8 cellular contexts compared by ENCODE assay signal in genomic region chr9:127973169-127974001, GRCh38. TPM values are rescaled to one million over a fixed set of nuclear protein-coding genes. Genes with fewer than 3 reads are reported as not detected.
DNase-seq lines count a peak whose midpoint lies in the region; ATAC-seq and TF ChIP-seq lines count a peak whose summit lies in the region.
"Had no signal": no experiment of that assay in that cellular context is flagged by ENCODE, and none has a peak within 500 bp of the region (broad histone marks: within the 10 kb centered on the region; RNA-seq: fewer than 3 reads in every experiment).

No MANE protein-coding gene starts in this region.

- no peak for TF ChIP-seq CTCF in activated CD8-positive, alpha-beta T cell treated with anti-CD3 and anti-CD28 coated beads for 36 hours (IDR thresholded peaks at IDR 0.05)
- peak in 3 of 9 donors; percentile 6 to 18 (median 12) for TF ChIP-seq CTCF in heart right ventricle (IDR thresholded peaks at IDR 0.05)
- no peak for TF ChIP-seq CTCF in smooth muscle cell (IDR thresholded peaks at IDR 0.05; ENCODE audit: borderline replicate concordance, insufficient read depth, poor library complexity, severe bottlenecking)
- no peak for TF ChIP-seq CTCF in lower lobe of right lung (IDR thresholded peaks at IDR 0.05)

- WGBS in heart right ventricle, 2 donors, result 36 to 54% methylated on average over 17 of the region's 17 CpGs
- WGBS in smooth muscle cell (ENCODE audit: low lambda C conversion rate), result 81% methylated on average over 17 of the region's 17 CpGs

- H3K9me3 ChIP-seq in KOPT-K1 (ENCODE audit: insufficient read depth, low read length, poor library complexity, severe bottlenecking), result no peaks in the 10 kb centered on the region
- H3K9me3 ChIP-seq in heart right ventricle, result no peaks in the 10 kb centered on the region
- H3K9me3 ChIP-seq in smooth muscle cell (replicated peaks; ENCODE audit: low read depth), result no peaks in the 10 kb centered on the region
- no peaks in the 10 kb centered on the region for H3K9me3 ChIP-seq in lower lobe of right lung

- peaks cover 87% of the 10 kb centered on the region for H3K4me1 Mint-ChIP-seq in activated CD8-positive, alpha-beta T cell treated with anti-CD3 and anti-CD28 coated beads for 36 hours (ENCODE audit: low read depth)

- H3K27ac Mint-ChIP-seq in activated CD8-positive, alpha-beta T cell treated with anti-CD3 and anti-CD28 coated beads for 36 hours, result peak overlapping the region; percentile 99

- H4K20me1 ChIP-seq in smooth muscle cell (ENCODE audit: low read depth), result peaks cover 82% of the 10 kb centered on the region

- H3K27me3 ChIP-seq in heart right ventricle (no peaks in the 10 kb centered on the region), smooth muscle cell (ENCODE audit: low read depth) (no peaks in the 10 kb centered on the region), lower lobe of right lung (ENCODE audit: low read depth) (no peaks in the 10 kb centered on the region)

- H3K9me3 Mint-ChIP-seq in activated CD8-positive, alpha-beta T cell treated with anti-CD3 and anti-CD28 coated beads for 36 hours, result no peaks in the 10 kb centered on the region

- H3K79me2 ChIP-seq in smooth muscle cell (ENCODE audit: low read depth), result peaks cover 86% of the 10 kb centered on the region

- H3K4me1 ChIP-seq in heart right ventricle (peaks cover 69 to 100% (median 96%) of the 10 kb centered on the region in 9 donors), smooth muscle cell (ENCODE audit: low read depth) (peaks cover 25% of the 10 kb centered on the region), lower lobe of right lung (peaks cover 99% of the 10 kb centered on the region)

- H3K27ac ChIP-seq in KOPT-K1 (ENCODE audit: low read depth, low read length, poor library complexity, severe bottlenecking) (peak overlapping the region; percentile 64), heart right ventricle (peak overlapping the region; percentile 25 to 93 (median 76)), smooth muscle cell (ENCODE audit: low read depth) (no peak overlapping the region), lower lobe of right lung (no peak overlapping the region)

- peaks cover 48% of the 10 kb centered on the region for H3K36me3 Mint-ChIP-seq in activated CD8-positive, alpha-beta T cell treated with anti-CD3 and anti-CD28 coated beads for 36 hours (ENCODE audit: low read depth)

- H3K36me3 ChIP-seq in KOPT-K1 (ENCODE audit: insufficient read depth, low read length) (peaks cover 15% of the 10 kb centered on the region; the same call in 1 of the 2 replicates), heart right ventricle (no peaks in the 10 kb centered on the region), smooth muscle cell (ENCODE audit: low read depth) (no peaks in the 10 kb centered on the region), lower lobe of right lung (no peaks in the 10 kb centered on the region)

- ATAC-seq in activated CD8-positive, alpha-beta T cell treated with anti-CD3 and anti-CD28 coated beads for 36 hours, result no peak
- ATAC-seq in heart right ventricle (peak in 7 of 8 donors; percentile 12 to 35 (median 22)), lower lobe of right lung (no peak)

- CTCF ChIA-PET in activated CD8-positive, alpha-beta T cell treated with anti-CD3 and anti-CD28 coated beads for 36 hours (lab: Charles Lee), result interaction anchor here (1.0 to 15.3 kb wide), 5 partner anchors 12 to 61 kb away, joined by 3 to 163 read pairs (median 91); no protein-coding TSS in a partner anchor

- peak overlapping the region; percentile 30 for H3K4me2 ChIP-seq in smooth muscle cell

- peak overlapping the region; percentile 97 for H3K4me3 Mint-ChIP-seq in activated CD8-positive, alpha-beta T cell treated with anti-CD3 and anti-CD28 coated beads for 36 hours

- no peak overlapping the region for H3K4me3 ChIP-seq in heart right ventricle
- no peak overlapping the region for H3K4me3 ChIP-seq in smooth muscle cell
- no peak overlapping the region for H3K4me3 ChIP-seq in lower lobe of right lung

- H2AFZ ChIP-seq in smooth muscle cell (ENCODE audit: low read depth), result no peak overlapping the region

- H3K9ac ChIP-seq in smooth muscle cell (ENCODE audit: low read depth), result no peak overlapping the region

- intact Hi-C loops in activated CD8-positive, alpha-beta T cell treated with anti-CD3 and anti-CD28 coated beads for 36 hours (cut with micrococcal nuclease), result no loop called here
- intact Hi-C loops in heart right ventricle (cut with DNase I) (no loop called here), lower lobe of right lung (cut with DNase I) (no loop called here)

- no peak for DNase-seq in activated CD8-positive, alpha-beta T cell treated with anti-CD3 and anti-CD28 coated beads for 36 hours
- DNase-seq in heart right ventricle (peak; percentile 19 to 50), smooth muscle cell (lab: John Stamatoyannopoulos, UW; ENCODE audit: unreplicated experiment) (no peak), lower lobe of right lung (no peak), NOMO-1 treated with dmso at 0.1 percent for 144 hours (lab: John Stamatoyannopoulos, UW; ENCODE audit: unreplicated experiment) (no peak), SK-N-DZ (ENCODE audit: low spot score) (no peak)
- DNase-seq: foreskin fibroblast had no signal

- H3F3A ChIP-seq in smooth muscle cell (ENCODE audit: low read depth), result peaks cover 9% of the 10 kb centered on the region

- POLR2A ChIA-PET in activated CD8-positive, alpha-beta T cell treated with anti-CD3 and anti-CD28 coated beads for 36 hours (lab: Charles Lee), result interaction anchor here (0.9 to 25.2 kb wide), 5 partner anchors 3 to 60 kb away, joined by 3 to 408 read pairs (median 36); partner anchors contain the start of gene EEIG1

- H3K27me3 Mint-ChIP-seq in activated CD8-positive, alpha-beta T cell treated with anti-CD3 and anti-CD28 coated beads for 36 hours, result no peaks in the 10 kb centered on the region

RNA-seq across cellular contexts. Expression of gene EEIG1, which starts 7.4 kb away (rescaled TPM):
- total RNA-seq in activated CD8-positive, alpha-beta T cell treated with anti-CD3 and anti-CD28 coated beads for 36 hours, result 10 to 100 TPM; 79.7 to 81.5 TPM
- total RNA-seq in heart right ventricle (10 to 100 TPM; 11.1 to 33.5 (median 25.1) TPM), smooth muscle cell (9.2 and 21.2 TPM in 2 replicates), lower lobe of right lung (36.0 TPM)
- polyA plus RNA-seq in heart right ventricle (10 to 100 TPM in 1 of 2 donors, 1 to 10 TPM in 1; 6.7 to 13.0 TPM), smooth muscle cell (18.1 and 19.4 TPM in 2 replicates)
- 2.7 and 3.0 TPM in 2 replicates for polyA plus RNA-seq in SK-N-DZ (2014; cell fraction: cytosol; rRNA removed)
- polyA plus RNA-seq in SK-N-DZ (2014; cell fraction: nucleus; rRNA removed), result 6.9 and 11.3 TPM in 2 replicates

RNA-seq across cellular contexts. Expression of gene DPM2, which starts 35.7 kb away (rescaled TPM):
- 10 to 100 TPM; 41.3 to 43.9 TPM for total RNA-seq in activated CD8-positive, alpha-beta T cell treated with anti-CD3 and anti-CD28 coated beads for 36 hours
- 10 to 100 TPM in 8 of 10 donors, 1 to 10 TPM in 2; 7.2 to 15.4 (median 12.3) TPM for total RNA-seq in heart right ventricle
- 10 to 100 TPM; 16.7 to 31.1 TPM for polyA plus RNA-seq in heart right ventricle
- total RNA-seq in smooth muscle cell, result 23.6 and 26.0 TPM in 2 replicates
- polyA plus RNA-seq in smooth muscle cell, result 68.5 and 72.8 TPM in 2 replicates
- 33.7 TPM for total RNA-seq in lower lobe of right lung
- 52.5 and 55.6 TPM in 2 replicates for polyA plus RNA-seq in SK-N-DZ (2014; cell fraction: cytosol; rRNA removed)
- polyA plus RNA-seq in SK-N-DZ (2014; cell fraction: nucleus; rRNA removed), result 46.6 and 51.6 TPM in 2 replicates

RNA-seq across cellular contexts. Expression of gene PIP5KL1, which starts 42.8 kb away (rescaled TPM):
- total RNA-seq in activated CD8-positive, alpha-beta T cell treated with anti-CD3 and anti-CD28 coated beads for 36 hours, result 1 to 10 TPM; 1.7 to 2.5 TPM
- total RNA-seq in heart right ventricle (under 1 TPM in 7 of 10 donors, not detected in 3; 0.25 to 0.59 (median 0.47) TPM), smooth muscle cell (1.1 and 9.2 TPM in 2 replicates), lower lobe of right lung (11.5 TPM)
- polyA plus RNA-seq in heart right ventricle (under 1 TPM in 1 of 2 donors, not detected in 1; 0.28 TPM), smooth muscle cell (2.7 and 9.7 TPM in 2 replicates)
- 2.1 and 3.6 TPM in 2 replicates for polyA plus RNA-seq in SK-N-DZ (2014; cell fraction: cytosol; rRNA removed)
- 18.2 and 18.8 TPM in 2 replicates for polyA plus RNA-seq in SK-N-DZ (2014; cell fraction: nucleus; rRNA removed)

RNA-seq across cellular contexts. Expression of gene ST6GALNAC4, which starts 56.5 kb away (rescaled TPM):
- total RNA-seq in activated CD8-positive, alpha-beta T cell treated with anti-CD3 and anti-CD28 coated beads for 36 hours, result 10 to 100 TPM; 34.3 to 34.9 TPM
- total RNA-seq in heart right ventricle, result 10 to 100 TPM; 23.2 to 52.9 (median 33.9) TPM
- 10 to 100 TPM; 10.8 to 48.6 TPM for polyA plus RNA-seq in heart right ventricle
- total RNA-seq in smooth muscle cell, result 5.3 and 22.5 TPM in 2 replicates
- polyA plus RNA-seq in smooth muscle cell, result 12.1 and 13.6 TPM in 2 replicates
- 45.6 TPM for total RNA-seq in lower lobe of right lung
- polyA plus RNA-seq in SK-N-DZ (2014; cell fraction: cytosol; rRNA removed), result 28.1 and 28.4 TPM in 2 replicates
- 18.1 and 19.8 TPM in 2 replicates for polyA plus RNA-seq in SK-N-DZ (2014; cell fraction: nucleus; rRNA removed)

Comparison
In these comparisons a context has a peak if more than half of its experiments do, and no peak if none do; other contexts are left out.
1. H3K27ac ChIP-seq: peak in KOPT-K1 (single experiment) and heart right ventricle (10 of 10); none in smooth muscle cell (single experiment) and lower lobe of right lung (single experiment).
2. ATAC-seq: peak in heart right ventricle (7 of 8); none in activated CD8-positive, alpha-beta T cell treated with anti-CD3 and anti-CD28 coated beads for 36 hours (single experiment) and lower lobe of right lung (0 of 2).
3. DNase-seq: peak in heart right ventricle (2 of 2); none in activated CD8-positive, alpha-beta T cell treated with anti-CD3 and anti-CD28 coated beads for 36 hours (single experiment), smooth muscle cell (single experiment), lower lobe of right lung (single experiment), NOMO-1 treated with dmso at 0.1 percent for 144 hours (single experiment) and SK-N-DZ (single experiment).